In genomic region chr10:128147064-128147463, GRCh38 we compare ENCODE assay signal across 1 cellular context.
TF ChIP-seq lines count a peak whose summit lies in the region.

No MANE protein-coding gene starts in this region.

TF ChIP-seq in GM12878, 131 proteins besides CTCF, POLR2A, EP300 and RAD21 (continued from another document and continues in another):
- TF ChIP-seq SMAD1 (IDR thresholded peaks at IDR 0.05; ENCODE audit: low read depth, partially characterized antibody) (no peak), EGR1 (IDR thresholded peaks at IDR 0.05; ENCODE audit: borderline replicate concordance in 1 of 2, low read depth in 2 of 2, low read length in 2 of 2) (no peak), YBX1 (IDR thresholded peaks at IDR 0.05) (no peak), PML (IDR thresholded peaks at IDR 0.05; ENCODE audit: low read length) (no peak), MEF2B (IDR thresholded peaks at IDR 0.05; ENCODE audit: partially characterized antibody, poor library complexity, severe bottlenecking) (no peak), MYC (IDR thresholded peaks at IDR 0.05; ENCODE audit: insufficient read depth, insufficient read length, insufficient replicate concordance, low read length, severe bottlenecking) (no peak), ZBTB40 (IDR thresholded peaks at IDR 0.05; ENCODE audit: borderline replicate concordance) (no peak), PKNOX1 (IDR thresholded peaks at IDR 0.05) (no peak), RAD51 (IDR thresholded peaks at IDR 0.05) (no peak), CBX3 (IDR thresholded peaks at IDR 0.05; ENCODE audit: borderline replicate concordance, low read depth) (no peak), NR2C2 (IDR thresholded peaks at IDR 0.05; ENCODE audit: borderline replicate concordance, control insufficient read depth, insufficient read length, low read depth) (no peak), MEF2A (IDR thresholded peaks at IDR 0.05; ENCODE audit: insufficient read depth, low read depth, low read length) (no peak), RB1 (IDR thresholded peaks at IDR 0.05; ENCODE audit: borderline replicate concordance) (no peak), LARP7 (IDR thresholded peaks at IDR 0.05) (no peak), HDAC2 (IDR thresholded peaks at IDR 0.05) (no peak), CUX1 (IDR thresholded peaks at IDR 0.05; ENCODE audit: insufficient replicate concordance, low read depth, low read length) (no peak), POLR2AphosphoS5 (IDR thresholded peaks at IDR 0.05; ENCODE audit: low read length) (no peak), TCF12 (IDR thresholded peaks at IDR 0.05; ENCODE audit: low read depth, low read length) (no peak), SUZ12 (IDR thresholded peaks at IDR 0.05; ENCODE audit: unreplicated experiment) (no peak), CHD2 (IDR thresholded peaks at IDR 0.05; ENCODE audit: borderline replicate concordance, low read depth, low read length) (no peak), ZNF592 (IDR thresholded peaks at IDR 0.05) (no peak), ASH2L (IDR thresholded peaks at IDR 0.05; ENCODE audit: borderline replicate concordance, low read depth) (no peak), MYB (IDR thresholded peaks at IDR 0.05; ENCODE audit: borderline replicate concordance, low read depth, low read length) (no peak), ETV6 (conservative IDR thresholded peaks at IDR 0.05 in 1 of 2, IDR thresholded peaks at IDR 0.05 in 1 of 2; ENCODE audit: borderline replicate concordance in 1 of 2, low read depth in 1 of 2) (no peak), PAX8 (IDR thresholded peaks at IDR 0.05) (no peak; the same call in 1 of the 2 replicates)
- TF ChIP-seq, protein P1, sequence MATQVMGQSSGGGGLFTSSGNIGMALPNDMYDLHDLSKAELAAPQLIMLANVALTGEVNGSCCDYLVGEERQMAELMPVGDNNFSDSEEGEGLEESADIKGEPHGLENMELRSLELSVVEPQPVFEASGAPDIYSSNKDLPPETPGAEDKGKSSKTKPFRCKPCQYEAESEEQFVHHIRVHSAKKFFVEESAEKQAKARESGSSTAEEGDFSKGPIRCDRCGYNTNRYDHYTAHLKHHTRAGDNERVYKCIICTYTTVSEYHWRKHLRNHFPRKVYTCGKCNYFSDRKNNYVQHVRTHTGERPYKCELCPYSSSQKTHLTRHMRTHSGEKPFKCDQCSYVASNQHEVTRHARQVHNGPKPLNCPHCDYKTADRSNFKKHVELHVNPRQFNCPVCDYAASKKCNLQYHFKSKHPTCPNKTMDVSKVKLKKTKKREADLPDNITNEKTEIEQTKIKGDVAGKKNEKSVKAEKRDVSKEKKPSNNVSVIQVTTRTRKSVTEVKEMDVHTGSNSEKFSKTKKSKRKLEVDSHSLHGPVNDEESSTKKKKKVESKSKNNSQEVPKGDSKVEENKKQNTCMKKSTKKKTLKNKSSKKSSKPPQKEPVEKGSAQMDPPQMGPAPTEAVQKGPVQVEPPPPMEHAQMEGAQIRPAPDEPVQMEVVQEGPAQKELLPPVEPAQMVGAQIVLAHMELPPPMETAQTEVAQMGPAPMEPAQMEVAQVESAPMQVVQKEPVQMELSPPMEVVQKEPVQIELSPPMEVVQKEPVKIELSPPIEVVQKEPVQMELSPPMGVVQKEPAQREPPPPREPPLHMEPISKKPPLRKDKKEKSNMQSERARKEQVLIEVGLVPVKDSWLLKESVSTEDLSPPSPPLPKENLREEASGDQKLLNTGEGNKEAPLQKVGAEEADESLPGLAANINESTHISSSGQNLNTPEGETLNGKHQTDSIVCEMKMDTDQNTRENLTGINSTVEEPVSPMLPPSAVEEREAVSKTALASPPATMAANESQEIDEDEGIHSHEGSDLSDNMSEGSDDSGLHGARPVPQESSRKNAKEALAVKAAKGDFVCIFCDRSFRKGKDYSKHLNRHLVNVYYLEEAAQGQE (IDR thresholded peaks at IDR 0.05; ENCODE audit: low read depth, low read length): no peak
- TF ChIP-seq, protein P2, sequence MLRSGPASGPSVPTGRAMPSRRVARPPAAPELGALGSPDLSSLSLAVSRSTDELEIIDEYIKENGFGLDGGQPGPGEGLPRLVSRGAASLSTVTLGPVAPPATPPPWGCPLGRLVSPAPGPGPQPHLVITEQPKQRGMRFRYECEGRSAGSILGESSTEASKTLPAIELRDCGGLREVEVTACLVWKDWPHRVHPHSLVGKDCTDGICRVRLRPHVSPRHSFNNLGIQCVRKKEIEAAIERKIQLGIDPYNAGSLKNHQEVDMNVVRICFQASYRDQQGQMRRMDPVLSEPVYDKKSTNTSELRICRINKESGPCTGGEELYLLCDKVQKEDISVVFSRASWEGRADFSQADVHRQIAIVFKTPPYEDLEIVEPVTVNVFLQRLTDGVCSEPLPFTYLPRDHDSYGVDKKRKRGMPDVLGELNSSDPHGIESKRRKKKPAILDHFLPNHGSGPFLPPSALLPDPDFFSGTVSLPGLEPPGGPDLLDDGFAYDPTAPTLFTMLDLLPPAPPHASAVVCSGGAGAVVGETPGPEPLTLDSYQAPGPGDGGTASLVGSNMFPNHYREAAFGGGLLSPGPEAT (IDR thresholded peaks at IDR 0.05; ENCODE audit: low read depth): peak; percentile 62; the same call in 1 of the 2 replicates
- TF ChIP-seq, protein P3, sequence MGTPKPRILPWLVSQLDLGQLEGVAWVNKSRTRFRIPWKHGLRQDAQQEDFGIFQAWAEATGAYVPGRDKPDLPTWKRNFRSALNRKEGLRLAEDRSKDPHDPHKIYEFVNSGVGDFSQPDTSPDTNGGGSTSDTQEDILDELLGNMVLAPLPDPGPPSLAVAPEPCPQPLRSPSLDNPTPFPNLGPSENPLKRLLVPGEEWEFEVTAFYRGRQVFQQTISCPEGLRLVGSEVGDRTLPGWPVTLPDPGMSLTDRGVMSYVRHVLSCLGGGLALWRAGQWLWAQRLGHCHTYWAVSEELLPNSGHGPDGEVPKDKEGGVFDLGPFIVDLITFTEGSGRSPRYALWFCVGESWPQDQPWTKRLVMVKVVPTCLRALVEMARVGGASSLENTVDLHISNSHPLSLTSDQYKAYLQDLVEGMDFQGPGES (IDR thresholded peaks at IDR 0.05): no peak
- TF ChIP-seq, protein P4, sequence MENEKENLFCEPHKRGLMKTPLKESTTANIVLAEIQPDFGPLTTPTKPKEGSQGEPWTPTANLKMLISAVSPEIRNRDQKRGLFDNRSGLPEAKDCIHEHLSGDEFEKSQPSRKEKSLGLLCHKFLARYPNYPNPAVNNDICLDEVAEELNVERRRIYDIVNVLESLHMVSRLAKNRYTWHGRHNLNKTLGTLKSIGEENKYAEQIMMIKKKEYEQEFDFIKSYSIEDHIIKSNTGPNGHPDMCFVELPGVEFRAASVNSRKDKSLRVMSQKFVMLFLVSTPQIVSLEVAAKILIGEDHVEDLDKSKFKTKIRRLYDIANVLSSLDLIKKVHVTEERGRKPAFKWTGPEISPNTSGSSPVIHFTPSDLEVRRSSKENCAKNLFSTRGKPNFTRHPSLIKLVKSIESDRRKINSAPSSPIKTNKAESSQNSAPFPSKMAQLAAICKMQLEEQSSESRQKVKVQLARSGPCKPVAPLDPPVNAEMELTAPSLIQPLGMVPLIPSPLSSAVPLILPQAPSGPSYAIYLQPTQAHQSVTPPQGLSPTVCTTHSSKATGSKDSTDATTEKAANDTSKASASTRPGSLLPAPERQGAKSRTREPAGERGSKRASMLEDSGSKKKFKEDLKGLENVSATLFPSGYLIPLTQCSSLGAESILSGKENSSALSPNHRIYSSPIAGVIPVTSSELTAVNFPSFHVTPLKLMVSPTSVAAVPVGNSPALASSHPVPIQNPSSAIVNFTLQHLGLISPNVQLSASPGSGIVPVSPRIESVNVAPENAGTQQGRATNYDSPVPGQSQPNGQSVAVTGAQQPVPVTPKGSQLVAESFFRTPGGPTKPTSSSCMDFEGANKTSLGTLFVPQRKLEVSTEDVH (IDR thresholded peaks at IDR 0.05; ENCODE audit: low read depth, partially characterized antibody): no peak
- TF ChIP-seq, protein P5, sequence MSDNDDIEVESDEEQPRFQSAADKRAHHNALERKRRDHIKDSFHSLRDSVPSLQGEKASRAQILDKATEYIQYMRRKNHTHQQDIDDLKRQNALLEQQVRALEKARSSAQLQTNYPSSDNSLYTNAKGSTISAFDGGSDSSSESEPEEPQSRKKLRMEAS (IDR thresholded peaks at IDR 0.05; ENCODE audit: low read depth, low read length): no peak
